In genomic region chr20:23638309-23638708, GRCh38 we compare ENCODE assay signal across 18 cellular contexts. TPM values are rescaled to one million over a fixed set of nuclear protein-coding genes. Genes with fewer than 3 reads are reported as not detected.
DNase-seq lines count a peak whose midpoint lies in the region; ATAC-seq and TF ChIP-seq lines count a peak whose summit lies in the region.
"Had no signal": no experiment of that assay in that cellular context is flagged by ENCODE, and none has a peak within 500 bp of the region (broad histone marks: within the 10 kb centered on the region; RNA-seq: fewer than 3 reads in every experiment).

No MANE protein-coding gene starts in this region.

- H3K9ac ChIP-seq in IMR-90 (ENCODE audit: low read depth, low read length) (no peak overlapping the region), neuronal stem cell (ENCODE audit: low read depth, low read length, poor library complexity) (no peak overlapping the region)

- H3K36me3 ChIP-seq in IMR-90 (ENCODE audit: control insufficient read depth, insufficient read depth, low read length) (peaks cover 13% of the 10 kb centered on the region), neuronal stem cell (replicated peaks in 1 of 2; ENCODE audit: control insufficient read depth in 2 of 2, insufficient read depth in 2 of 2, low read length in 2 of 2) (peaks cover 6 to 24% of the 10 kb centered on the region in 2 donors), vagina (peaks cover 0 to 9% of the 10 kb centered on the region in 2 donors), prostate gland (no peaks in the 10 kb centered on the region)

- TF ChIP-seq POLR2A in IMR-90 (IDR thresholded peaks at IDR 0.05; ENCODE audit: low read depth, low read length): no peak
- TF ChIP-seq POLR2A in vagina (IDR thresholded peaks at IDR 0.05): no peak
- TF ChIP-seq POLR2A in prostate gland (IDR thresholded peaks at IDR 0.05): no peak

- intact Hi-C loops in IMR-90 (cut with micrococcal nuclease): loop anchor here (5.0 kb wide), 1 partner anchor 276 kb away; the partner anchor contains the start of gene GZF1
- intact Hi-C loops in vagina (cut with DNase I): loop anchor here (5.0 kb wide), 1 partner anchor 281 kb away; no protein-coding TSS in a partner anchor
- intact Hi-C loops in prostate gland (cut with DNase I): loop anchor here (10.0 kb wide), 2 partner anchors 214 to 1416 kb away; partner anchors contain the start of genes ACSS1 and NAPB

- no peak overlapping the region; the same call in 2 of the 3 replicates for H2BK15ac ChIP-seq in IMR-90 (ENCODE audit: low read depth, low read length)
- H2BK15ac ChIP-seq in neuronal stem cell (ENCODE audit: low read length): no peak overlapping the region

- H3K27me3 ChIP-seq in IMR-90 (ENCODE audit: control insufficient read depth, insufficient read depth, low read length) (no peaks in the 10 kb centered on the region), neuronal stem cell (ENCODE audit: control insufficient read depth in 3 of 3, insufficient read depth in 3 of 3, low read depth in 1 of 3, low read length in 3 of 3) (peaks cover 0 to 5% (median 3%) of the 10 kb centered on the region in 3 experiments), vagina (no peaks in the 10 kb centered on the region), prostate gland (replicated peaks; ENCODE audit: insufficient read depth) (no peaks in the 10 kb centered on the region)

- CTCF ChIA-PET in IMR-90 (lab: Yijun Ruan, JAX): no interaction called here

- WGBS in IMR-90 (ENCODE audit: extremely low coverage in 2 of 2, insufficient read length in 1 of 2), 2 experiments: 56% methylated on average over 4 of the region's 9 CpGs; no CpG with 5 or more reads in 1 of the 2 experiments
- no CpG with 5 or more reads among the region's 9 CpGs for WGBS in neuronal stem cell (ENCODE audit: extremely low coverage in 2 of 2, insufficient read length in 2 of 2, insufficient replicate concordance in 1 of 2), 2 donors
- 53% methylated on average over 9 of the region's 9 CpGs for WGBS in prostate gland

- H3K79me1 ChIP-seq in IMR-90 (ENCODE audit: low read depth in 1 of 2, low read length in 2 of 2) (peaks cover 17 to 29% of the 10 kb centered on the region in 2 experiments), neuronal stem cell (ENCODE audit: low read depth, low read length) (no peaks in the 10 kb centered on the region)

- no peak overlapping the region for H2BK5ac ChIP-seq in IMR-90 (ENCODE audit: low read depth, low read length, poor library complexity, severe bottlenecking)
- peak overlapping the region; percentile 24 for H2BK5ac ChIP-seq in neuronal stem cell (ENCODE audit: low read length)

- no peak overlapping the region for H3K56ac ChIP-seq in IMR-90 (ENCODE audit: extremely low read depth, insufficient read depth, low read length)

- no peak overlapping the region for H2BK20ac ChIP-seq in IMR-90 (ENCODE audit: low read depth, low read length)

- ATAC-seq in IMR-90 (ENCODE audit: low read depth): no peak
- ATAC-seq: activated CD4-positive, alpha-beta T cell treated with anti-CD3 and anti-CD28 coated beads for 36 hours; T-helper 17 cell had no signal

- DNase-seq in IMR-90 (no peak), coronary artery (ENCODE audit: low spot score) (no peak), neuronal stem cell (ENCODE audit: low spot score) (no peak), vagina (ENCODE audit: extremely low spot score in 2 of 2) (no peak), AML-193 (lab: John Stamatoyannopoulos, UW) (no peak), NCI-H2029 (lab: John Stamatoyannopoulos, UW) (no peak), prostate gland (ENCODE audit: low spot score) (no peak)
- DNase-seq: CD8-positive, alpha-beta memory T cell; cortex of kidney; T-helper 17 cell had no signal

- H3K23ac ChIP-seq in IMR-90 (ENCODE audit: low read depth, low read length) (no peak overlapping the region), neuronal stem cell (ENCODE audit: low read depth, low read length, poor library complexity) (no peak overlapping the region)

- peak overlapping the region; percentile 87 for H2AK9ac ChIP-seq in IMR-90 (replicated peaks; ENCODE audit: low read depth, low read length, poor library complexity)

- H3K14ac ChIP-seq in IMR-90 (replicated peaks; ENCODE audit: low read depth, low read length): no peak overlapping the region
- H3K14ac ChIP-seq in neuronal stem cell (ENCODE audit: low read length): no peak overlapping the region

- H4K91ac ChIP-seq in IMR-90 (ENCODE audit: insufficient read depth, low read depth, low read length): peak overlapping the region; percentile 34; the same call in 1 of the 2 replicates
- H4K91ac ChIP-seq in neuronal stem cell (ENCODE audit: low read depth, low read length, poor library complexity): no peak overlapping the region

- BruUV-seq in IMR-90 (replicated peaks; lab: Mats Ljungman, UMichigan): no TSS peak

- H2AK5ac ChIP-seq in IMR-90 (ENCODE audit: low read depth, low read length): no peak overlapping the region
- no peak overlapping the region for H2AK5ac ChIP-seq in neuronal stem cell (ENCODE audit: low read depth, low read length)

- 0 out of 2 replicates have a peak overlapping the region, but pooled peaks have one; percentile 20 for H3K27ac ChIP-seq in IMR-90 (ENCODE audit: insufficient read depth, low read length)
- peak overlapping the region; percentile 76 to 97 for H3K27ac ChIP-seq in coronary artery
- no peak overlapping the region for H3K27ac ChIP-seq in neuronal stem cell (replicated peaks; ENCODE audit: low read length)
- peak overlapping the region; percentile 89 for H3K27ac ChIP-seq in vagina
- no peak overlapping the region for H3K27ac ChIP-seq in prostate gland

- peak overlapping the region; percentile 56 to 57; a peak in 2 of 4 replicates for H4K8ac ChIP-seq in IMR-90 (ENCODE audit: low read depth in 2 of 2, low read length in 2 of 2)
- H4K8ac ChIP-seq in neuronal stem cell (ENCODE audit: low read depth, low read length): no peak overlapping the region

- dilution Hi-C loops in IMR-90 (cut with HindIII; ENCODE audit: low sequenced_read_pairs, unreplicated experiment): no loop called here

- H3K4me3 ChIP-seq in IMR-90 (ENCODE audit: insufficient read depth, low read depth, low read length) (no peak overlapping the region), coronary artery (peak overlapping the region; percentile 91), neuronal stem cell (ENCODE audit: low read length in 2 of 2) (peak overlapping the region in 1 of 2 donors; percentile 4), vagina (peak overlapping the region in 1 of 2 donors; percentile 81), prostate gland (no peak overlapping the region)

- H3K9me1 ChIP-seq in IMR-90 (ENCODE audit: insufficient read depth, low read length): peaks cover 10% of the 10 kb centered on the region; the same call in 1 of the 2 replicates

- H3K4me2 ChIP-seq in IMR-90 (ENCODE audit: low read depth, low read length) (no peak overlapping the region; the same call in 1 of the 2 replicates), neuronal stem cell (ENCODE audit: insufficient read depth, low read length, poor library complexity, severe bottlenecking) (peak overlapping the region; percentile 11)

- POLR2A ChIA-PET in IMR-90 (lab: Charles Lee; ENCODE audit: unreplicated experiment): no interaction called here

- H3K9me3 ChIP-seq in IMR-90 (ENCODE audit: control insufficient read depth, insufficient read depth, low read length) (no peaks in the 10 kb centered on the region), neuronal stem cell (replicated peaks in 1 of 2; ENCODE audit: control insufficient read depth in 2 of 2, insufficient read depth in 1 of 2, low read depth in 1 of 2, low read length in 2 of 2) (peaks cover 0 to 2% of the 10 kb centered on the region in 2 donors), vagina (no peaks in the 10 kb centered on the region), prostate gland (no peaks in the 10 kb centered on the region)

- H2BK12ac ChIP-seq in neuronal stem cell (ENCODE audit: low read length): no peak overlapping the region

- TF ChIP-seq CTCF in IMR-90 (conservative IDR thresholded peaks at IDR 0.05; ENCODE audit: low read depth, low read length) (no peak), coronary artery (IDR thresholded peaks at IDR 0.05) (no peak), vagina (IDR thresholded peaks at IDR 0.05) (no peak), prostate gland (IDR thresholded peaks at IDR 0.05) (no peak)

- H2AFZ ChIP-seq in IMR-90 (replicated peaks; ENCODE audit: low read length, poor library complexity) (peak overlapping the region; percentile 72), neuronal stem cell (ENCODE audit: low read length) (peak overlapping the region; percentile 100)

- H3K4ac ChIP-seq in IMR-90 (ENCODE audit: low read depth, low read length) (peak overlapping the region; percentile 65; the same call in 1 of the 2 replicates), neuronal stem cell (ENCODE audit: low read length) (no peak overlapping the region)

- peaks cover 13% of the 10 kb centered on the region for H3K4me1 ChIP-seq in IMR-90 (ENCODE audit: control insufficient read depth, insufficient read depth, low read length)
- H3K4me1 ChIP-seq in neuronal stem cell (ENCODE audit: control insufficient read depth in 2 of 2, insufficient read depth in 1 of 2, low read depth in 1 of 2, low read length in 2 of 2): peaks cover 5 to 8% of the 10 kb centered on the region in 2 donors
- H3K4me1 ChIP-seq in vagina: peaks cover 46% of the 10 kb centered on the region
- peaks cover 9% of the 10 kb centered on the region for H3K4me1 ChIP-seq in prostate gland (replicated peaks)

- H2BK120ac ChIP-seq in IMR-90 (ENCODE audit: low read depth, low read length) (no peak overlapping the region), neuronal stem cell (ENCODE audit: low read depth, low read length) (no peak overlapping the region)

- no peak overlapping the region for H4K5ac ChIP-seq in IMR-90 (ENCODE audit: low read depth, low read length)

- peaks cover 6% of the 10 kb centered on the region for H4K20me1 ChIP-seq in IMR-90 (ENCODE audit: insufficient read depth, low read length)

- no peak overlapping the region; the same call in 1 of the 2 replicates for H3K18ac ChIP-seq in IMR-90 (ENCODE audit: low read depth, low read length)
- H3K18ac ChIP-seq in neuronal stem cell (ENCODE audit: low read length): no peak overlapping the region

- no peak for TF ChIP-seq RAD21 in IMR-90 (IDR thresholded peaks at IDR 0.05; ENCODE audit: low read length)

- in situ Hi-C loops in IMR-90 (cut with MboI; ENCODE audit: low sequenced_read_pairs): loop anchor here (25.0 kb wide), 2 partner anchors 1624 to 1774 kb away; partner anchors contain the start of gene GINS1

RNA-seq across cellular contexts. Expression of gene CST3, which starts 0.6 kb away (rescaled TPM):
- total RNA-seq in IMR-90 (2012; rRNA removed): 26.0 and 30.8 TPM in 2 replicates
- polyA plus RNA-seq in IMR-90 (2012; rRNA removed): 471 and 531 TPM in 2 replicates
- polyA plus RNA-seq in IMR-90 (2012; cell fraction: cytosol; rRNA removed): 592 and 818 TPM in 2 replicates
- 87.4 and 173 TPM in 2 replicates for polyA plus RNA-seq in IMR-90 (2012; cell fraction: nucleus; rRNA removed; ENCODE audit: low replicate concordance)
- polyA plus RNA-seq in neuronal stem cell (2013, experiment 1 of 2): 110 TPM
- 110 TPM for polyA plus RNA-seq in neuronal stem cell (2013, experiment 2 of 2)
- total RNA-seq in vagina: 1,106 TPM
- 1,000 to 10,000 TPM; 1,170 to 3,384 TPM for total RNA-seq in prostate gland

RNA-seq across cellular contexts. Expression of gene CST9, which starts 32.6 kb away (rescaled TPM):
- total RNA-seq in IMR-90 (2012; rRNA removed): not detected in 2 replicates
- polyA plus RNA-seq in IMR-90 (2012; rRNA removed): not detected in 2 replicates
- not detected in 2 replicates for polyA plus RNA-seq in IMR-90 (2012; cell fraction: cytosol; rRNA removed)
- polyA plus RNA-seq in IMR-90 (2012; cell fraction: nucleus; rRNA removed; ENCODE audit: low replicate concordance): not detected in 2 replicates
- polyA plus RNA-seq in neuronal stem cell (2013, experiment 1 of 2): not detected
- not detected for polyA plus RNA-seq in neuronal stem cell (2013, experiment 2 of 2)
- total RNA-seq in vagina: not detected
- total RNA-seq in prostate gland: not detected
- total RNA-seq: activated CD4-positive, alpha-beta T cell treated with anti-CD3 and anti-CD28 coated beads for 36 hours; CD8-positive, alpha-beta memory T cell; endodermal cell; fibroblast of lung; glomerular endothelial cell; HT1080; kidney; myocyte; T-helper 17 cell had no signal
- polyA plus RNA-seq: CD8-positive, alpha-beta memory T cell; fibroblast of lung had no signal

RNA-seq across cellular contexts. Expression of gene CST4, which starts 50.5 kb away (rescaled TPM):
- not detected in 2 replicates for total RNA-seq in IMR-90 (2012; rRNA removed)
- polyA plus RNA-seq in IMR-90 (2012; rRNA removed): not detected in 2 replicates
- polyA plus RNA-seq in IMR-90 (2012; cell fraction: cytosol; rRNA removed): not detected in 2 replicates
- polyA plus RNA-seq in IMR-90 (2012; cell fraction: nucleus; rRNA removed; ENCODE audit: low replicate concordance): not detected in 2 replicates
- polyA plus RNA-seq in neuronal stem cell (2013, experiment 1 of 2): not detected
- polyA plus RNA-seq in neuronal stem cell (2013, experiment 2 of 2): not detected
- not detected for total RNA-seq in vagina
- 1 to 10 TPM in 1 of 2 donors, not detected in 1; 7.9 TPM for total RNA-seq in prostate gland
- total RNA-seq: activated CD4-positive, alpha-beta T cell treated with anti-CD3 and anti-CD28 coated beads for 36 hours; CD8-positive, alpha-beta memory T cell; glomerular endothelial cell; HT1080; kidney; lung microvascular endothelial cell; myocyte; T-helper 17 cell had no signal
- polyA plus RNA-seq: CD8-positive, alpha-beta memory T cell had no signal

Comparison
In these comparisons a context has a peak if more than half of its experiments do, and no peak if none do; other contexts are left out.
1. H3K27ac ChIP-seq: peak in IMR-90 (single experiment), coronary artery (2 of 2) and vagina (single experiment); none in neuronal stem cell (single experiment) and prostate gland (0 of 2).
2. RNA of gene CST3, which starts 0.6 kb away (total RNA-seq): 1,170 to 3,384 TPM in prostate gland and 1,106 TPM in vagina (single experiment); 26.0 to 30.8 TPM in IMR-90; every median in the first group is over 10 times any median in the second.